Comparison of ENCODE assay signal across 14 cellular contexts in the genomic region with DNA sequence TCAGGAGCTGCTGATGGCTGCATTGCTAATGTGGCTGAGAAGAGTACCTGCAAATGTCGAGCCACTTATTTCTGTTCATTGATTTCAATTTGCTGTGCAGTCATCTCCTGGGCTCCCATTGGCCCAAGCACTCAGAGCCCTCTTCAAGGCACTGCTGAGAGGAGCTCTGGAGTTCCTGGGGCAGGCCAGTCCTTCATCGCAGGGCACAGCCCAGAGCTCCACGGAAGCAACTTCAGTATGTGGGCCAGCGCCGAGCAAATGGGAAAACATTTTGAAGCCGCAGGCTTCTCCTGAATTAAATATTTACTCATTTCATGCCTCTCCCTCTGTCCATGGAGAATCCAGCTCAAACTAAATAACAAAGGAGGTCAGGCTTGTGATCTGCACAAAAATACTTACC.
DNase-seq lines count a peak whose midpoint lies in the region; ATAC-seq and TF ChIP-seq lines count a peak whose summit lies in the region.
"Had no signal": no experiment of that assay in that cellular context is flagged by ENCODE, and none has a peak within 500 bp of the region (broad histone marks: within the 10 kb centered on the region; RNA-seq: fewer than 3 reads in every experiment).

No MANE protein-coding gene starts in this region.

- DNase-seq in NCI-H1417 (lab: John Stamatoyannopoulos, UW) (peak in 2 of 3 experiments; percentile 67 to 92), NCI-H1417 treated with DMSO at 0.1 percent for 48 hours (lab: John Stamatoyannopoulos, UW) (no peak), COR-L47 (lab: John Stamatoyannopoulos, UW) (peak; percentile 74), NCI-H2227 (lab: John Stamatoyannopoulos, UW; ENCODE audit: unreplicated experiment) (peak; percentile 64), left lung (no peak), SIG-M5 treated with dmso at 0.1 percent for 504 hours (lab: John Stamatoyannopoulos, UW; ENCODE audit: unreplicated experiment) (no peak)
- DNase-seq in activated CD8-positive, alpha-beta memory T cell treated with anti-CD3 and anti-CD28 coated beads, Interleukin-2, amount 50 U/mL, for 48 hours = no peak
- DNase-seq: 8988T; AML-193; CD4-positive, alpha-beta T cell; DMS79; H7 had no signal

- TF ChIP-seq CTCF in left lung (IDR thresholded peaks at IDR 0.05) = no peak

- no peak overlapping the region for H3K4me3 ChIP-seq in left lung
- H3K4me3 ChIP-seq: BLaER1 treated with 17β-estradiol and CSF1 and Interleukin-3, amounts not matched to agents 10 nM and 100 nM; GM23338 had no signal

- no peaks in the 10 kb centered on the region for H3K9me3 ChIP-seq in left lung

- no peaks in the 10 kb centered on the region for H3K4me1 ChIP-seq in left lung

- H3K36me3 ChIP-seq in left lung = no peaks in the 10 kb centered on the region
- H3K36me3 ChIP-seq: BLaER1 treated with 17β-estradiol and CSF1 and Interleukin-3, amounts not matched to agents 10 nM and 100 nM had no signal

- ATAC-seq in left lung = peak; percentile 68
- ATAC-seq: GM23338 had no signal

- no peaks in the 10 kb centered on the region for H3K27me3 ChIP-seq in left lung
- H3K27me3 ChIP-seq: BLaER1 treated with 17β-estradiol and CSF1 and Interleukin-3, amounts not matched to agents 10 nM and 100 nM had no signal

- intact Hi-C loops in left lung (cut with DNase I) = no loop called here

- no peak overlapping the region for H3K27ac ChIP-seq in left lung
- H3K27ac ChIP-seq: BLaER1 treated with 17β-estradiol and CSF1 and Interleukin-3, amounts not matched to agents 10 nM and 100 nM had no signal

Comparison
In these comparisons a context has a peak if more than half of its experiments do, and no peak if none do; other contexts are left out.
1. DNase-seq: peak in NCI-H1417 (2 of 3), COR-L47 (single experiment) and NCI-H2227 (single experiment); none in NCI-H1417 treated with DMSO at 0.1 percent for 48 hours (single experiment), left lung (0 of 2), activated CD8-positive, alpha-beta memory T cell treated with anti-CD3 and anti-CD28 coated beads, Interleukin-2, amount 50 U/mL, for 48 hours (single experiment) and SIG-M5 treated with dmso at 0.1 percent for 504 hours (single experiment).